8 cellular contexts compared by ENCODE assay signal in the genomic region with DNA sequence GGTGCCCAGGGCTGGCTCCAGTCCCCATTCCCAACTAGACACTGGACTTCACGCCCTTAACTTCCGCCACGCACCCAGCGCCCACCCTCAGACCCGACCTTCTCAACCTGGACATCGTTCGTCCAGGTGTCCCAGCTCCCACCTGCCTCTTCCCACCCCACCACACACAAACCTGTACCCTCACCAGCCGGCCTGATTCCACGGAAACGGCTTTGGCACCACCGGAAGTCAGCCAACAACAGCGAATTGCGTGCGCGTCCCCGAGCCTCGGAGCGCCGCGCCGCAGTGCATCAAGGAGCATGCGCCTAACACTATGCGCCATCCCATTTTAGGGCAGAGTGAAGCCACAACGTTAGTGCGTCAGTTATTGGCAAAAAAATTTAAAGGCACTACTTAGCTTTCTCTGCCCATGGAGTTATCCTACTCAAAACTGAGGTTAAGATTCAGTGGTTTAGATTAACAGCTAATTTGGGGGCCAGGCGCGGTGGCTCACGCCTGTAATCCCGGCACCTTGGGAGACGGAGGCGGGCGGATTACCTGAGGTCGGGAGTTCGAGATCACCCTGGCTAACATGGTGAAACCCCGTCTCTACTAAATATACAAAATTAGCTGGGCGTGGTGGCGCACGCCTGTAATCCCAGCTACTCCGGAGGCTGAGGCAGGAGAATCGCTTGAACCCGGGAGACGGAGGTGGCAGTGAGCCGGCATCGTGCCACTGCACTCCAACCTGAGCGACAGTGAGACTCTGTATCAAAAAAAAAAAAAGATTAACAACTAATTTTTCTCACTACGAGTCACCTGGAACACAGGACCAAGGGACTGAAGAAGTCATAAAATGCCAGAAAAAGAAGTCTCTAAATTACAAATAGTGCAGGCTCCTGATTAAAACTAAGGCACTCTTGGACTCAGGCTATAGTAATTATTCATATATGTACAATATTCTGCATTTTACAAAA. TPM values are rescaled to one million over a fixed set of nuclear protein-coding genes. Genes with fewer than 3 reads are reported as not detected.
A peak's percentile ranks its signal among the peaks of the same experiment; 100 is the strongest.
DNase-seq lines count a peak whose midpoint lies in the region; ATAC-seq, FAIRE-seq and TF ChIP-seq lines count a peak whose summit lies in the region.

A gene with protein sequence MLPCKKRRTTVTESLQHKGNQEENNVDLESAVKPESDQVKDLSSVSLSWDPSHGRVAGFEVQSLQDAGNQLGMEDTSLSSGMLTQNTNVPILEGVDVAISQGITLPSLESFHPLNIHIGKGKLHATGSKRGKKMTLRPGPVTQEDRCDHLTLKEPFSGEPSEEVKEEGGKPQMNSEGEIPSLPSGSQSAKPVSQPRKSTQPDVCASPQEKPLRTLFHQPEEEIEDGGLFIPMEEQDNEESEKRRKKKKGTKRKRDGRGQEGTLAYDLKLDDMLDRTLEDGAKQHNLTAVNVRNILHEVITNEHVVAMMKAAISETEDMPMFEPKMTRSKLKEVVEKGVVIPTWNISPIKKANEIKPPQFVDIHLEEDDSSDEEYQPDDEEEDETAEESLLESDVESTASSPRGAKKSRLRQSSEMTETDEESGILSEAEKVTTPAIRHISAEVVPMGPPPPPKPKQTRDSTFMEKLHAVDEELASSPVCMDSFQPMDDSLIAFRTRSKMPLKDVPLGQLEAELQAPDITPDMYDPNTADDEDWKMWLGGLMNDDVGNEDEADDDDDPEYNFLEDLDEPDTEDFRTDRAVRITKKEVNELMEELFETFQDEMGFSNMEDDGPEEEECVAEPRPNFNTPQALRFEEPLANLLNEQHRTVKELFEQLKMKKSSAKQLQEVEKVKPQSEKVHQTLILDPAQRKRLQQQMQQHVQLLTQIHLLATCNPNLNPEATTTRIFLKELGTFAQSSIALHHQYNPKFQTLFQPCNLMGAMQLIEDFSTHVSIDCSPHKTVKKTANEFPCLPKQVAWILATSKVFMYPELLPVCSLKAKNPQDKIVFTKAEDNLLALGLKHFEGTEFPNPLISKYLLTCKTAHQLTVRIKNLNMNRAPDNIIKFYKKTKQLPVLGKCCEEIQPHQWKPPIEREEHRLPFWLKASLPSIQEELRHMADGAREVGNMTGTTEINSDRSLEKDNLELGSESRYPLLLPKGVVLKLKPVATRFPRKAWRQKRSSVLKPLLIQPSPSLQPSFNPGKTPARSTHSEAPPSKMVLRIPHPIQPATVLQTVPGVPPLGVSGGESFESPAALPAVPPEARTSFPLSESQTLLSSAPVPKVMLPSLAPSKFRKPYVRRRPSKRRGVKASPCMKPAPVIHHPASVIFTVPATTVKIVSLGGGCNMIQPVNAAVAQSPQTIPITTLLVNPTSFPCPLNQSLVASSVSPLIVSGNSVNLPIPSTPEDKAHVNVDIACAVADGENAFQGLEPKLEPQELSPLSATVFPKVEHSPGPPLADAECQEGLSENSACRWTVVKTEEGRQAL (N-terminal part only) (minus strand): TSS at position 240 of the 956 bp plus-strand sequence. CDS start 3,434 bp downstream, outside the sequence.

- peaks cover 43 to 61% (median 60%) of the 10 kb centered on the region in 3 donors for H3K4me1 Mint-ChIP-seq in T-cell

- H3K36me3 Mint-ChIP-seq in T-cell = peaks cover 17% of the 10 kb centered on the region

- peak in 1 of 2 donors; percentile 67 for TF ChIP-seq POLR2A in thyroid gland (IDR thresholded peaks at IDR 0.05)

- no peaks in the 10 kb centered on the region for H3K9me3 Mint-ChIP-seq in T-cell

- peak; percentile 64 for ATAC-seq in HG02759 (IDR thresholded peaks at IDR 0.05; ENCODE audit: unreplicated experiment)
- peak; percentile 68 to 71 (median 70) for ATAC-seq in T-cell (replicated peaks in 1 of 4)
- ATAC-seq in Right ventricle myocardium superior (ENCODE audit: poor library complexity) = peak; percentile 79
- ATAC-seq in pancreas = peak; percentile 83 to 90 (median 88)

- H3K4me3 ChIP-seq in GM08714 (ENCODE audit: low read length) = peak within 1 kb of the TSS; percentile 85
- H3K4me3 ChIP-seq in adipocyte (ENCODE audit: low read length) = peak within 1 kb of the TSS; percentile 98
- H3K4me3 ChIP-seq in pancreas = peak within 1 kb of the TSS; percentile 56 to 78 (median 64)
- peak within 1 kb of the TSS; percentile 27 to 78 (median 68) for H3K4me3 ChIP-seq in thyroid gland (replicated peaks in 1 of 3)

- H3K9ac ChIP-seq in adipocyte (ENCODE audit: low read length) = peak within 1 kb of the TSS; percentile 97

- H3K27me3 ChIP-seq in adipocyte (replicated peaks; ENCODE audit: control insufficient read depth, insufficient read depth, low read length) (no peaks in the 10 kb centered on the region), pancreas (no peaks in the 10 kb centered on the region), thyroid gland (no peaks in the 10 kb centered on the region)

- CTCF ChIA-PET in T-cell (lab: Charles Lee) = interaction anchor here in 1 of 2 donors (0.6 kb wide), 1 partner anchor 605 kb away, joined by 3 read pairs; no protein-coding TSS in a partner anchor

- H3K4me1 ChIP-seq in adipocyte (ENCODE audit: control insufficient read depth, insufficient read depth, low read length) = peaks cover 19% of the 10 kb centered on the region
- H3K4me1 ChIP-seq in pancreas = peaks cover 0 to 7% (median 0%) of the 10 kb centered on the region in 3 donors
- H3K4me1 ChIP-seq in thyroid gland = peaks cover 11 to 15% of the 10 kb centered on the region in 2 donors

- peak; percentile 93 for DNase-seq in NCI-H146 (lab: John Stamatoyannopoulos, UW)
- peak; percentile 79 to 89 (median 86) for DNase-seq in T-cell
- DNase-seq in adipocyte (ENCODE audit: low read depth) = peak; percentile 98
- DNase-seq in Right ventricle myocardium superior = peak; percentile 94
- DNase-seq in pancreas = peak; percentile 86 to 95 (median 90)
- peak; percentile 89 to 90 for DNase-seq in thyroid gland

- H3K27me3 Mint-ChIP-seq in T-cell = peaks cover 2 to 9% of the 10 kb centered on the region in 2 donors

- POLR2A ChIA-PET in T-cell (lab: Charles Lee) = no interaction called here

- H3K27ac Mint-ChIP-seq in T-cell = peak within 1 kb of the TSS; percentile 97 to 99

- no peak for FAIRE-seq in pancreas (lab: Jason Lieb, UNC)

- 10 to 11% methylated on average over 42 to 46 of the region's 46 CpGs for WGBS in pancreas, 2 donors
- 17 to 23% methylated on average over 38 to 46 of the region's 46 CpGs for WGBS in thyroid gland, 2 donors

- TF ChIP-seq CTCF in pancreas (IDR thresholded peaks at IDR 0.05) (no peak), thyroid gland (IDR thresholded peaks at IDR 0.05) (no peak)

- peak within 1 kb of the TSS; percentile 96 to 98 (median 97) for H3K4me3 Mint-ChIP-seq in T-cell

- no peaks in the 10 kb centered on the region for H3K9me3 ChIP-seq in adipocyte (ENCODE audit: control insufficient read depth, low read length)
- H3K9me3 ChIP-seq in pancreas = no peaks in the 10 kb centered on the region
- H3K9me3 ChIP-seq in thyroid gland = no peaks in the 10 kb centered on the region

- H3K36me3 ChIP-seq in adipocyte (ENCODE audit: control insufficient read depth, insufficient read depth, low read length, severe bottlenecking) (peaks cover 26% of the 10 kb centered on the region), pancreas (peaks cover 0 to 23% (median 7%) of the 10 kb centered on the region in 3 donors), thyroid gland (peaks cover 13% of the 10 kb centered on the region in 2 donors)

- H3K27ac ChIP-seq in pancreas (peak within 1 kb of the TSS in 3 of 4 donors; percentile 6 to 73 (median 68)), thyroid gland (peak within 1 kb of the TSS; percentile 51 to 71 (median 66))

- intact Hi-C loops in Right ventricle myocardium superior (cut with DNase I) (no loop called here), pancreas (cut with DNase I) (no loop called here), thyroid gland (cut with DNase I) (no loop called here)

RNA-seq across cellular contexts. Expression of the gene that starts here (rescaled TPM):
- total RNA-seq in T-cell = 100 to 1,000 TPM; 101 to 113 (median 105) TPM
- total RNA-seq in Right ventricle myocardium superior = 17.9 TPM
- 10 to 100 TPM; 18.5 to 30.5 (median 22.5) TPM for total RNA-seq in pancreas
- 10 to 100 TPM; 31.2 to 32.3 TPM for polyA plus RNA-seq in pancreas
- total RNA-seq in thyroid gland = 10 to 100 TPM; 32.3 to 64.9 (median 43.6) TPM

Comparison
In these comparisons a context has a peak if more than half of its experiments do, and no peak if none do; other contexts are left out.
1. Peak in every context shown above with its lines: DNase-seq, ATAC-seq, H3K4me3 ChIP-seq and H3K27ac ChIP-seq.